Comparison of ENCODE assay signal across 15 cellular contexts in the genomic region with DNA sequence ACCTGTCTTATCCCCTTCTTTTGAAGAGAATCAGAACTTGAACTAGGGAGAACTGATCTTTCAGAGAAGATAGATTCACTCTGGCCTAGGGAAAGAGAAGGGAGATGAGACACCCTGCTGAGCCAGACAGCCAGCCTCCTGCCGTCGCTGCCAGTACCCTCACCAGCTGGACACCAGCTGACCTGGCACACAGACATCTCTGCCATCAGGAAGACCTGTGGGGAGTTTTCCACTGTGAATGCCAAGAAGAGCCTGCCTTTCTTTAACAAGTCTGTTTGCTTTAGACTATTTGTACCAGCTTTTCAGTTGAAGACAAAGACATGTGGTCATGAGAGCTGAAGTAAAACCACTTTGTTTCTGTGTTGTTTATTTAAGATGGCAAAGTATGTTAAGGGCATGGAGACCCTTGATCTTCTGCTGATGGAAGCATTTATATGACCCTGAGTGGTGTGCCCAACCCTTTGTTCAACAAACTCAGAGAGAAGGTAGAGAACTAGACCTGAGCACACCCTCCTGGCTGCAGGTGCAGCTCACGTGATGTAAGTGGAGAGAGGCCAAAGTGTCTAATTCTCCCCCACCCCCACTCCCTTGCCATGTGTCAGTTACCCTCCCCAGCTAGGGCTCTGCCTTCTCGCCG.
DNase-seq lines count a peak whose midpoint lies in the region; ATAC-seq and TF ChIP-seq lines count a peak whose summit lies in the region.
"Had no signal": no experiment of that assay in that cellular context is flagged by ENCODE, and none has a peak within 500 bp of the region (broad histone marks: within the 10 kb centered on the region; RNA-seq: fewer than 3 reads in every experiment).

No MANE protein-coding gene starts in this region.

- intact Hi-C loops in mucosa of descending colon (cut with DNase I, micrococcal nuclease) = no loop called here
- intact Hi-C loops in heart right ventricle (cut with DNase I) = no loop called here
- intact Hi-C loops in aorta (cut with DNase I) = no loop called here

- H3K4me3 ChIP-seq in mucosa of descending colon = no peak overlapping the region
- H3K4me3 ChIP-seq in heart right ventricle = no peak overlapping the region
- no peak overlapping the region for H3K4me3 ChIP-seq in aorta (ENCODE audit: low read length in 2 of 2)
- H3K4me3 ChIP-seq: GM12878, ovary, suprapubic skin had no signal

- H3K27ac ChIP-seq in heart right ventricle = no peak overlapping the region
- no peak overlapping the region for H3K27ac ChIP-seq in aorta (ENCODE audit: low read depth in 1 of 2, low read length in 2 of 2)
- H3K27ac ChIP-seq: ovary, suprapubic skin had no signal

- peaks cover 0 to under 1% (median 0%) of the 10 kb centered on the region in 7 donors for H3K27me3 ChIP-seq in heart right ventricle
- H3K27me3 ChIP-seq in aorta (ENCODE audit: control insufficient read depth in 1 of 2, insufficient read depth in 2 of 2, low read length in 1 of 2) = no peaks in the 10 kb centered on the region
- H3K27me3 ChIP-seq: ovary, suprapubic skin had no signal

- TF ChIP-seq CTCF in mucosa of descending colon (IDR thresholded peaks at IDR 0.05) = no peak
- no peak for TF ChIP-seq CTCF in heart right ventricle (IDR thresholded peaks at IDR 0.05)

- WGBS in heart right ventricle, 2 donors = 67 to 68% methylated on average over 5 of the region's 5 CpGs
- 48 to 61% methylated on average over 5 of the region's 5 CpGs for WGBS in aorta, 2 donors

- H3K4me1 ChIP-seq in mucosa of descending colon (ENCODE audit: low read depth) (peaks cover 12% of the 10 kb centered on the region), heart right ventricle (no peaks in the 10 kb centered on the region), aorta (ENCODE audit: control insufficient read depth in 1 of 2, insufficient read depth in 2 of 2, low read length in 2 of 2) (no peaks in the 10 kb centered on the region)
- H3K4me1 ChIP-seq: suprapubic skin had no signal

- H3K36me3 ChIP-seq in mucosa of descending colon (ENCODE audit: low read depth) = no peaks in the 10 kb centered on the region
- no peaks in the 10 kb centered on the region for H3K36me3 ChIP-seq in heart right ventricle
- H3K36me3 ChIP-seq in aorta (ENCODE audit: control insufficient read depth in 1 of 2, insufficient read depth in 2 of 2, low read length in 1 of 2) = no peaks in the 10 kb centered on the region
- H3K36me3 ChIP-seq: ovary, suprapubic skin had no signal

- ATAC-seq in mucosa of descending colon (peak; percentile 96), heart right ventricle (no peak), HG03378 (IDR thresholded peaks at IDR 0.05; ENCODE audit: unreplicated experiment) (no peak), HG02870 (IDR thresholded peaks at IDR 0.05; ENCODE audit: unreplicated experiment) (no peak), aorta (ENCODE audit: low FRiP score) (no peak)
- ATAC-seq: GM12878 had no signal

- DNase-seq in COR-L47 (lab: John Stamatoyannopoulos, UW) = peak; percentile 88
- DNase-seq in NCI-H1092 treated with DMSO at 0.1 percent for 48 hours (lab: John Stamatoyannopoulos, UW) = peak; percentile 97
- peak; percentile 28 for DNase-seq in NCI-H524 treated with DMSO at 0.1 percent for 48 hours (lab: John Stamatoyannopoulos, UW)
- DNase-seq in mucosa of descending colon = peak; percentile 69 to 83 (median 69)
- no peak for DNase-seq in heart right ventricle
- no peak for DNase-seq in aorta
- DNase-seq: activated CD4-positive, alpha-beta T cell treated with anti-CD3 and anti-CD28 coated beads, Interleukin-2, amount 50 U/mL, for 1 hour; activated T-cell treated with anti-CD3 and anti-CD28 coated beads, Interleukin-2, amount 50 U/mL, for 48 hours; amniotic stem cell; kidney glomerular epithelial cell; ovary had no signal

- H3K9me3 ChIP-seq in mucosa of descending colon (peaks cover under 1% of the 10 kb centered on the region), heart right ventricle (peaks cover 0 to 8% (median 0%) of the 10 kb centered on the region in 11 donors), aorta (ENCODE audit: control insufficient read depth, low read length) (peaks cover 2% of the 10 kb centered on the region)
- H3K9me3 ChIP-seq: ovary, suprapubic skin had no signal

Comparison
In these comparisons a context has a peak if more than half of its experiments do, and no peak if none do; other contexts are left out.
1. DNase-seq: peak in COR-L47 (single experiment), NCI-H1092 treated with DMSO at 0.1 percent for 48 hours (single experiment), NCI-H524 treated with DMSO at 0.1 percent for 48 hours (single experiment) and mucosa of descending colon (3 of 3); none in heart right ventricle (0 of 2) and aorta (0 of 2).